ENCODE assay signal across 9 cellular contexts in genomic region chr14:55074662-55075061, GRCh38. TPM values are rescaled to one million over a fixed set of nuclear protein-coding genes. Genes with fewer than 3 reads are reported as not detected.
DNase-seq lines count a peak whose midpoint lies in the region; ATAC-seq and TF ChIP-seq lines count a peak whose summit lies in the region.
"Had no signal": no experiment of that assay in that cellular context is flagged by ENCODE, and none has a peak within 500 bp of the region (broad histone marks: within the 10 kb centered on the region; RNA-seq: fewer than 3 reads in every experiment).

No MANE protein-coding gene starts in this region.

- no peak overlapping the region for H3K4me3 ChIP-seq in PC-3 (ENCODE audit: low read length)
- H3K4me3 ChIP-seq: SJSA1 had no signal

- no peaks in the 10 kb centered on the region for H3K79me2 ChIP-seq in PC-3 (ENCODE audit: low read length)

- no peaks in the 10 kb centered on the region for H3K36me3 ChIP-seq in PC-3 (ENCODE audit: low read depth, low read length)
- H3K36me3 ChIP-seq: SJSA1 had no signal

- DNase-seq in NCI-H187 treated with DMSO at 0.1 percent for 48 hours (lab: John Stamatoyannopoulos, UW) = peak; percentile 24
- DNase-seq in NCI-H187 (lab: John Stamatoyannopoulos, UW) = no peak
- no peak for DNase-seq in PC-3
- no peak for DNase-seq in naive B cell
- DNase-seq in Calu3 = no peak
- no peak for DNase-seq in endothelial cell (ENCODE audit: low spot score)
- no peak for DNase-seq in NCI-H1105 treated with DMSO at 0.1 percent for 48 hours (lab: John Stamatoyannopoulos, UW)

- POLR2A ChIA-PET in PC-3 (lab: Charles Lee; ENCODE audit: unreplicated experiment) = no interaction called here

- no peaks in the 10 kb centered on the region for H4K20me1 ChIP-seq in PC-3 (ENCODE audit: low read length)

- peaks cover 13% of the 10 kb centered on the region for H3F3A ChIP-seq in PC-3 (ENCODE audit: low read length, unreplicated experiment)

- H3K9me3 ChIP-seq in PC-3 (ENCODE audit: low read length) = no peaks in the 10 kb centered on the region
- H3K9me3 ChIP-seq: SJSA1 had no signal

- H3K27me3 ChIP-seq in PC-3 (ENCODE audit: low read length) = no peaks in the 10 kb centered on the region
- H3K27me3 ChIP-seq: SJSA1 had no signal

- H3K4me1 ChIP-seq in PC-3 (ENCODE audit: insufficient read depth, low read length) = peaks cover 9% of the 10 kb centered on the region; the same call in 1 of the 2 replicates

- H3K4me2 ChIP-seq in PC-3 (ENCODE audit: low read length) = no peak overlapping the region

- H3K36me3 Mint-ChIP-seq in naive B cell (peaks cover 0 to 5% of the 10 kb centered on the region in 2 donors), Calu3 (ENCODE audit: insufficient read depth, unreplicated experiment) (no peaks in the 10 kb centered on the region), endothelial cell (ENCODE audit: low read depth, unreplicated experiment) (no peaks in the 10 kb centered on the region)

- H3K27ac ChIP-seq in PC-3 (ENCODE audit: low read length) = no peak overlapping the region
- H3K27ac ChIP-seq: SJSA1 had no signal

- no TSS peak for BruUV-seq in PC-3 (replicated peaks; lab: Mats Ljungman, UMichigan)
- BruUV-seq in Calu3 (replicated peaks; lab: Mats Ljungman, UMichigan) = no TSS peak

- CTCF ChIA-PET in PC-3 (lab: Charles Lee) = no interaction called here
- CTCF ChIA-PET in Calu3 (lab: Charles Lee) = no interaction called here

- H2AFZ ChIP-seq in PC-3 (ENCODE audit: low read length) = no peak overlapping the region

- H3K9ac ChIP-seq in PC-3 (ENCODE audit: low read length) = no peak overlapping the region

- H3K27me3 Mint-ChIP-seq in naive B cell (no peaks in the 10 kb centered on the region), Calu3 (ENCODE audit: unreplicated experiment) (no peaks in the 10 kb centered on the region), endothelial cell (ENCODE audit: unreplicated experiment) (peaks cover 2% of the 10 kb centered on the region)

- H3K4me3 Mint-ChIP-seq in naive B cell (peak overlapping the region in 7 of 8 donors; percentile 5 to 76 (median 47)), Calu3 (ENCODE audit: low read depth, unreplicated experiment) (no peak overlapping the region), endothelial cell (ENCODE audit: unreplicated experiment) (no peak overlapping the region)

- H3K27ac Mint-ChIP-seq in naive B cell (peak overlapping the region; percentile 63 to 99 (median 92)), Calu3 (ENCODE audit: unreplicated experiment) (no peak overlapping the region), endothelial cell (ENCODE audit: unreplicated experiment) (no peak overlapping the region)

- H3K4me1 Mint-ChIP-seq in naive B cell (peaks cover 35 to 53% (median 38%) of the 10 kb centered on the region in 3 donors), Calu3 (ENCODE audit: low read depth, unreplicated experiment) (peaks cover 45% of the 10 kb centered on the region), endothelial cell (ENCODE audit: unreplicated experiment) (peaks cover 5% of the 10 kb centered on the region)

- H3K9me2 ChIP-seq in PC-3 (replicated peaks; ENCODE audit: low read length) = no peaks in the 10 kb centered on the region

- intact Hi-C loops in PC-3 (cut with micrococcal nuclease) (no loop called here), Calu3 (cut with micrococcal nuclease; ENCODE audit: unreplicated experiment) (no loop called here)

- TF ChIP-seq CTCF in PC-3 (conservative IDR thresholded peaks at IDR 0.05; ENCODE audit: low read depth, low read length) (no peak), Calu3 (IDR thresholded peaks at IDR 0.05; ENCODE audit: unreplicated experiment) (no peak), endothelial cell (IDR thresholded peaks at IDR 0.05; ENCODE audit: unreplicated experiment) (no peak)

- no peaks in the 10 kb centered on the region for H3K9me3 Mint-ChIP-seq in naive B cell
- H3K9me3 Mint-ChIP-seq in Calu3 (ENCODE audit: low read depth, unreplicated experiment) = no peaks in the 10 kb centered on the region
- H3K9me3 Mint-ChIP-seq in endothelial cell (ENCODE audit: unreplicated experiment) = no peaks in the 10 kb centered on the region

- peak; percentile 38 for ATAC-seq in HG02610 (IDR thresholded peaks at IDR 0.05; ENCODE audit: unreplicated experiment)
- peak; percentile 5; the same call in 1 of the 2 replicates for ATAC-seq in PC-3
- no peak for ATAC-seq in naive B cell (ENCODE audit: low read depth in 2 of 2)

RNA-seq across cellular contexts. Expression of gene MAPK1IP1L, which starts 23.2 kb away (rescaled TPM):
- total RNA-seq in PC-3 (2014; rRNA removed) (73.9 and 75.9 TPM in 2 replicates), Calu3 (2022) (104 and 108 TPM in 2 replicates), endothelial cell (ENCODE audit: unreplicated experiment) (106 TPM)
- 100 to 1,000 TPM; 104 to 140 (median 117) TPM for polyA plus RNA-seq in naive B cell (ENCODE audit: low read depth in 6 of 6)

RNA-seq across cellular contexts. Expression of gene SOCS4, which starts 47.6 kb away (rescaled TPM):
- total RNA-seq in PC-3 (2014; rRNA removed) (21.9 and 22.5 TPM in 2 replicates), Calu3 (2022) (29.9 and 31.5 TPM in 2 replicates), endothelial cell (ENCODE audit: unreplicated experiment) (23.7 TPM)
- polyA plus RNA-seq in naive B cell (ENCODE audit: low read depth in 6 of 6) = 1 to 10 TPM; 1.1 to 7.0 (median 2.4) TPM

RNA-seq across cellular contexts. Expression of gene WDHD1, which starts 47.8 kb away (rescaled TPM):
- total RNA-seq in PC-3 (2014; rRNA removed) (45.9 and 47.1 TPM in 2 replicates), Calu3 (2022) (25.0 and 27.7 TPM in 2 replicates), endothelial cell (ENCODE audit: unreplicated experiment) (15.0 TPM)
- polyA plus RNA-seq in naive B cell (ENCODE audit: low read depth in 6 of 6) = 1 to 10 TPM in 5 of 6 donors, not detected in 1; 2.5 to 5.4 (median 3.1) TPM

RNA-seq across cellular contexts. Expression of gene LGALS3, which starts 54.4 kb away (rescaled TPM):
- total RNA-seq in PC-3 (2014; rRNA removed) (317 and 333 TPM in 2 replicates), Calu3 (2022) (429 and 672 TPM in 2 replicates), endothelial cell (ENCODE audit: unreplicated experiment) (4.1 TPM)
- polyA plus RNA-seq in naive B cell (ENCODE audit: low read depth in 6 of 6) = 1 to 10 TPM; 2.4 to 8.7 (median 4.8) TPM

Comparison
In these comparisons a context has a peak if more than half of its experiments do, and no peak if none do; other contexts are left out.
1. ATAC-seq: peak in HG02610 (single experiment) and PC-3 (single experiment); none in naive B cell (0 of 2).
2. H3K27ac Mint-ChIP-seq: peak in naive B cell (6 of 6); none in Calu3 (single experiment) and endothelial cell (single experiment).
3. H3K4me3 Mint-ChIP-seq: peak in naive B cell (7 of 8); none in Calu3 (single experiment) and endothelial cell (single experiment).